In the genomic region with DNA sequence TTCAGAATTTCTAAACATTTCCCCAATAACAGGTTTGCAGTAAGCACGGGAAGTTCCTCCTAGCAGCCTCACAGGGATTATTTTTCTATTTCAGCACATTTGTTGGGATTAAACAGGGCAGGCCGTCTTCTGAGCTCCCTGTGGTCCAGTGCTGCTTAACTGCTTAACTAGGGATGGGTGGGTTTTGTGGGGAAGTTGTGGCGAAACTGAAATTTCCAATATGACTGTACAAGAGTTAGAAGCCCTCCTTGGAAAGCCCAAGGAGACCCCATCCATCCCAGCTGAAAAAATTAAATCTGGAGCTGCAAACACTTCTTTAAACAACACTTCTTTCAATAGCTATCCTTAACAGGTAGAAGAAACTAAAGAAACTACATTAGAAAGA, we compare ENCODE assay signal across 12 cellular contexts. TPM values are rescaled to one million over a fixed set of nuclear protein-coding genes. Genes with fewer than 3 reads are reported as not detected.
DNase-seq lines count a peak whose midpoint lies in the region; ATAC-seq, FAIRE-seq and TF ChIP-seq lines count a peak whose summit lies in the region.
"Had no signal": no experiment of that assay in that cellular context is flagged by ENCODE, and none has a peak within 500 bp of the region (broad histone marks: within the 10 kb centered on the region; RNA-seq: fewer than 3 reads in every experiment).

No MANE protein-coding gene starts in this region.

- peak overlapping the region; percentile 22 for H3K4me3 ChIP-seq in CD8-positive, alpha-beta T cell (ENCODE audit: low read depth, low read length)
- H3K4me3 ChIP-seq in Loucy (ENCODE audit: low read length, poor library complexity, severe bottlenecking) (peak overlapping the region; percentile 70), mammary epithelial cell (replicated peaks in 1 of 3; ENCODE audit: insufficient read depth in 1 of 3, low read depth in 2 of 3, low read length in 3 of 3) (no peak overlapping the region), psoas muscle (no peak overlapping the region), pancreas (no peak overlapping the region)

- H3K27me3 Mint-ChIP-seq in CD8-positive, alpha-beta T cell (ENCODE audit: low read depth) = no peaks in the 10 kb centered on the region

- H3K9me3 Mint-ChIP-seq in CD8-positive, alpha-beta T cell = no peaks in the 10 kb centered on the region

- no peaks in the 10 kb centered on the region for H3K36me3 ChIP-seq in CD8-positive, alpha-beta T cell (ENCODE audit: insufficient read depth, low read length)
- H3K36me3 ChIP-seq in Loucy (ENCODE audit: insufficient read depth, low read length) (peaks cover 21% of the 10 kb centered on the region), mammary epithelial cell (ENCODE audit: insufficient read depth, low read length) (no peaks in the 10 kb centered on the region), psoas muscle (ENCODE audit: insufficient read depth in 1 of 2, low read depth in 1 of 2) (no peaks in the 10 kb centered on the region), pancreas (no peaks in the 10 kb centered on the region)

- DNase-seq in CD8-positive, alpha-beta T cell = no peak
- DNase-seq in mammary epithelial cell = no peak
- DNase-seq in psoas muscle = no peak
- DNase-seq in AML-193 (lab: John Stamatoyannopoulos, UW) = no peak
- DNase-seq in activated gamma-delta T cell treated with Interleukin-2 at 50 U/mL for 16 hours = no peak
- DNase-seq in NK-92 treated with Interleukin-12 subunit alpha and Interleukin-12 subunit beta, amount 100 ng/mL, for 24 hours (lab: John Stamatoyannopoulos, UW) = no peak
- DNase-seq in pancreas = no peak
- DNase-seq: DMS153; effector CD8-positive, alpha-beta T cell; NCI-H2107; retina had no signal

- intact Hi-C loops in CD8-positive, alpha-beta T cell (cut with DNase I, micrococcal nuclease) = loop anchor here in 1 of 2 experiments (10.0 kb wide), 1 partner anchor 547 kb away; no protein-coding TSS in a partner anchor
- intact Hi-C loops in mammary epithelial cell (cut with micrococcal nuclease) (no loop called here), psoas muscle (cut with DNase I) (no loop called here), pancreas (cut with DNase I) (no loop called here)

- H3K9me2 ChIP-seq in Loucy (replicated peaks; ENCODE audit: low read depth, low read length) = no peaks in the 10 kb centered on the region

- no TSS peak for BruUV-seq in mammary epithelial cell (replicated peaks; lab: Mats Ljungman, UMichigan)

- POLR2A ChIA-PET in CD8-positive, alpha-beta T cell (lab: Charles Lee) = interaction anchor here (1.2 to 8.7 kb wide), 6 partner anchors 16 to 109 kb away, joined by 3 to 99 read pairs (median 8); a partner anchor contains a TSS

- H3F3A ChIP-seq in Loucy (ENCODE audit: low read depth) = peaks cover 32% of the 10 kb centered on the region

- H3K9ac ChIP-seq in Loucy (ENCODE audit: low read depth, low read length, poor library complexity, severe bottlenecking) = peak overlapping the region; percentile 80
- H3K9ac ChIP-seq in mammary epithelial cell (ENCODE audit: insufficient read depth, low read length) = no peak overlapping the region

- H3K79me2 ChIP-seq in Loucy (ENCODE audit: insufficient read depth, low read length) (peaks cover 88% of the 10 kb centered on the region), mammary epithelial cell (ENCODE audit: insufficient read depth, low read length) (no peaks in the 10 kb centered on the region)

- in situ Hi-C loops in mammary epithelial cell (cut with MboI; ENCODE audit: low sequenced_read_pairs in 2 of 2) = no loop called here

- peak overlapping the region; percentile 77 for H3K27ac ChIP-seq in CD8-positive, alpha-beta T cell (ENCODE audit: low read depth, low read length)
- H3K27ac ChIP-seq in mammary epithelial cell (ENCODE audit: insufficient read depth, low read depth, low read length) = no peak overlapping the region
- H3K27ac ChIP-seq in psoas muscle = peak overlapping the region; percentile 14
- peak overlapping the region in 1 of 4 donors; percentile 17 for H3K27ac ChIP-seq in pancreas

- dilution Hi-C loops in mammary epithelial cell (cut with HindIII; ENCODE audit: low sequenced_read_pairs) = no loop called here

- peak overlapping the region; percentile 90 for H3K4me3 Mint-ChIP-seq in CD8-positive, alpha-beta T cell

- no peaks in the 10 kb centered on the region for H3K9me3 ChIP-seq in CD8-positive, alpha-beta T cell (ENCODE audit: low read length)
- H3K9me3 ChIP-seq in Loucy (ENCODE audit: insufficient read depth, low read depth, low read length) = no peaks in the 10 kb centered on the region
- no peaks in the 10 kb centered on the region for H3K9me3 ChIP-seq in mammary epithelial cell (replicated peaks; ENCODE audit: insufficient read depth, low read length)
- no peaks in the 10 kb centered on the region for H3K9me3 ChIP-seq in psoas muscle
- no peaks in the 10 kb centered on the region for H3K9me3 ChIP-seq in pancreas

- no peak for TF ChIP-seq CTCF in CD8-positive, alpha-beta T cell (IDR thresholded peaks at IDR 0.05)
- TF ChIP-seq CTCF in Loucy (conservative IDR thresholded peaks at IDR 0.05; ENCODE audit: low read length) (no peak), mammary epithelial cell (conservative IDR thresholded peaks at IDR 0.05 in 1 of 2, IDR thresholded peaks at IDR 0.05 in 1 of 2; ENCODE audit: extremely low read depth in 1 of 2, insufficient read depth in 1 of 2, low read depth in 1 of 2, low read length in 2 of 2) (no peak), psoas muscle (IDR thresholded peaks at IDR 0.05) (no peak), pancreas (IDR thresholded peaks at IDR 0.05) (no peak)

- CTCF ChIA-PET in CD8-positive, alpha-beta T cell (lab: Charles Lee) = interaction anchor here (0.9 to 1.6 kb wide), 6 partner anchors 11 to 55 kb away, joined by 3 to 8 read pairs (median 4); a partner anchor contains a TSS
- CTCF ChIA-PET in mammary epithelial cell (lab: Charles Lee; ENCODE audit: low non-redundant PET) = no interaction called here

- peak overlapping the region; percentile 81 for H3K4me2 ChIP-seq in Loucy (ENCODE audit: low read depth, low read length, poor library complexity, severe bottlenecking)
- H3K4me2 ChIP-seq in mammary epithelial cell (ENCODE audit: insufficient read depth, low read depth, low read length) = peak overlapping the region; percentile 65

- H3K4me1 Mint-ChIP-seq in CD8-positive, alpha-beta T cell (ENCODE audit: low read depth) = peaks cover 92% of the 10 kb centered on the region

- H2AFZ ChIP-seq in Loucy (ENCODE audit: low read length) = no peak overlapping the region
- no peak overlapping the region for H2AFZ ChIP-seq in mammary epithelial cell (ENCODE audit: low read depth, low read length)

- H3K27ac Mint-ChIP-seq in CD8-positive, alpha-beta T cell = peak overlapping the region; percentile 100

- peaks cover 13% of the 10 kb centered on the region for H3K36me3 Mint-ChIP-seq in CD8-positive, alpha-beta T cell

- WGBS in mammary epithelial cell (ENCODE audit: low coverage, missing lambda C conversion rate) = 59% methylated on average over 3 of the region's 3 CpGs
- 43 to 61% (median 49%) methylated on average over 3 of the region's 3 CpGs for WGBS in psoas muscle, 3 donors
- WGBS in pancreas, 2 donors = 83 to 84% methylated on average over 3 of the region's 3 CpGs

- FAIRE-seq in pancreas (lab: Jason Lieb, UNC) = no peak

- no peaks in the 10 kb centered on the region for H3K27me3 ChIP-seq in CD8-positive, alpha-beta T cell (ENCODE audit: insufficient read depth, low read length)
- H3K27me3 ChIP-seq in Loucy (ENCODE audit: insufficient read depth, low read length, poor library complexity, severe bottlenecking) (no peaks in the 10 kb centered on the region), mammary epithelial cell (ENCODE audit: insufficient read depth, low read length) (no peaks in the 10 kb centered on the region), psoas muscle (ENCODE audit: insufficient read depth in 3 of 3, low read length in 2 of 3) (no peaks in the 10 kb centered on the region), pancreas (no peaks in the 10 kb centered on the region)

- ATAC-seq in CD8-positive, alpha-beta T cell = no peak
- ATAC-seq in psoas muscle (no peak), pancreas (no peak)

- peaks cover 94% of the 10 kb centered on the region for H3K4me1 ChIP-seq in CD8-positive, alpha-beta T cell (ENCODE audit: insufficient read depth, low read length)
- H3K4me1 ChIP-seq in Loucy (ENCODE audit: insufficient read depth, low read length, poor library complexity, severe bottlenecking) (peaks cover 91% of the 10 kb centered on the region), mammary epithelial cell (ENCODE audit: insufficient read depth, low read length) (peaks cover 24% of the 10 kb centered on the region), psoas muscle (peaks cover 36% of the 10 kb centered on the region), pancreas (peaks cover 0 to 33% (median 15%) of the 10 kb centered on the region in 3 donors)

- H4K20me1 ChIP-seq in Loucy (ENCODE audit: insufficient read depth, low read length, poor library complexity, severe bottlenecking) = peaks cover 27% of the 10 kb centered on the region
- H4K20me1 ChIP-seq in mammary epithelial cell (ENCODE audit: insufficient read depth, low read length) = no peaks in the 10 kb centered on the region

RNA-seq across cellular contexts. Expression of a gene that starts 22.2 kb away (rescaled TPM):
- total RNA-seq in CD8-positive, alpha-beta T cell = 10 to 100 TPM; 23.4 to 28.7 TPM
- total RNA-seq in mammary epithelial cell (1 to 10 TPM; 2.8 to 5.9 TPM), psoas muscle (1 to 10 TPM in 3 of 4 donors, under 1 TPM in 1; 0.71 to 5.1 (median 2.2) TPM), pancreas (10 to 100 TPM in 2 of 6 donors, 1 to 10 TPM in 4; 5.5 to 14.8 (median 8.5) TPM)
- polyA plus RNA-seq in mammary epithelial cell (8.8 TPM), psoas muscle (1 to 10 TPM; 1.8 to 2.7 (median 2.1) TPM), pancreas (10 to 100 TPM in 1 of 2 donors, 1 to 10 TPM in 1; 5.3 to 12.3 TPM)
- 14.2 TPM for polyA minus RNA-seq in mammary epithelial cell

RNA-seq across cellular contexts. Expression of a gene that starts 33.9 kb away (rescaled TPM):
- 10 to 100 TPM; 57.7 to 64.2 TPM for total RNA-seq in CD8-positive, alpha-beta T cell
- 10 to 100 TPM; 35.5 to 55.9 TPM for total RNA-seq in mammary epithelial cell
- 59.2 TPM for polyA plus RNA-seq in mammary epithelial cell
- polyA minus RNA-seq in mammary epithelial cell = 141 TPM
- 10 to 100 TPM; 39.5 to 69.5 (median 60.9) TPM for total RNA-seq in psoas muscle
- polyA plus RNA-seq in psoas muscle = 10 to 100 TPM; 60.7 to 85.7 (median 83.5) TPM
- total RNA-seq in pancreas = 10 to 100 TPM; 16.5 to 32.4 (median 28.4) TPM
- polyA plus RNA-seq in pancreas = 10 to 100 TPM; 36.7 to 62.5 TPM

RNA-seq across cellular contexts. Expression of a gene that starts 46.8 kb away (rescaled TPM):
- total RNA-seq in CD8-positive, alpha-beta T cell = 100 to 1,000 TPM; 170 to 189 TPM
- total RNA-seq in mammary epithelial cell = 10 to 100 TPM; 22.5 to 43.2 TPM
- 15.7 TPM for polyA plus RNA-seq in mammary epithelial cell
- polyA minus RNA-seq in mammary epithelial cell = 54.0 TPM
- total RNA-seq in psoas muscle = 10 to 100 TPM; 27.6 to 60.7 (median 54.7) TPM
- 10 to 100 TPM; 15.4 to 34.1 (median 16.5) TPM for polyA plus RNA-seq in psoas muscle
- 10 to 100 TPM; 18.9 to 31.5 (median 19.8) TPM for total RNA-seq in pancreas
- 10 to 100 TPM in 1 of 2 donors, 1 to 10 TPM in 1; 3.5 to 10.4 TPM for polyA plus RNA-seq in pancreas

Comparison
In these comparisons a context has a peak if more than half of its experiments do, and no peak if none do; other contexts are left out.
1. H3K4me3 ChIP-seq: peak in CD8-positive, alpha-beta T cell (single experiment) and Loucy (single experiment); none in mammary epithelial cell (0 of 3), psoas muscle (single experiment) and pancreas (0 of 4).